ENCODE assay signal across 17 cellular contexts in genomic region chr9:70105142-70105541, GRCh38.
"Had no signal": no experiment of that assay in that cellular context is flagged by ENCODE, and none has a peak within 500 bp of the region (broad histone marks: within the 10 kb centered on the region; RNA-seq: fewer than 3 reads in every experiment).

No MANE protein-coding gene starts in this region.

- H3K27me3 ChIP-seq: heart left ventricle, neutrophil, right atrium auricular region, sigmoid colon, stomach had no signal

- ATAC-seq: esophagus mucosa, heart left ventricle, left colon had no signal

- H3K27ac ChIP-seq: neutrophil, right atrium auricular region, skin epidermis, stomach had no signal

- DNase-seq: effector memory CD4-positive, alpha-beta T cell; heart left ventricle; hippocampal formation; left colon; mesendoderm; naive B cell; sigmoid colon; stimulated activated CD4-positive, alpha-beta T cell treated with anti-CD3 and anti-CD28 coated beads, Interleukin-2, amount 100 ng/mL, for 24 hours; stimulated activated CD4-positive, alpha-beta T cell treated with anti-CD3 and anti-CD28 coated beads, Interleukin-4, amount 100 ng/mL, for 4 hours; stimulated activated naive CD4-positive, alpha-beta T cell; stomach; substantia nigra; trophoblast cell had no signal

- H3K4me3 ChIP-seq: heart left ventricle, right atrium auricular region, sigmoid colon, skin epidermis, stomach had no signal

- H3K9me3 ChIP-seq: heart left ventricle, neutrophil, right atrium auricular region, sigmoid colon, stomach had no signal

- H3K36me3 ChIP-seq: neutrophil had no signal
